ENCODE assay signal across 32 cellular contexts in genomic region chr11:79397252-79397651, GRCh38. TPM values are rescaled to one million over a fixed set of nuclear protein-coding genes. Genes with fewer than 3 reads are reported as not detected.
A peak's percentile ranks its signal among the peaks of the same experiment; 100 is the strongest.
DNase-seq lines count a peak whose midpoint lies in the region; ATAC-seq, FAIRE-seq and TF ChIP-seq lines count a peak whose summit lies in the region.
"Had no signal": no experiment of that assay in that cellular context is flagged by ENCODE, and none has a peak within 500 bp of the region (broad histone marks: within the 10 kb centered on the region; RNA-seq: fewer than 3 reads in every experiment).

No MANE protein-coding gene starts in this region.

- no peaks in the 10 kb centered on the region for H3K9me3 ChIP-seq in AG04450 (ENCODE audit: control insufficient read depth, insufficient read depth, low read length)
- no peaks in the 10 kb centered on the region for H3K9me3 ChIP-seq in SK-N-SH
- H3K9me3 ChIP-seq in HAP-1: no peaks in the 10 kb centered on the region
- no peaks in the 10 kb centered on the region for H3K9me3 ChIP-seq in SJCRH30 (replicated peaks)
- H3K9me3 ChIP-seq: BLaER1, MG63, stomach, thyroid gland, vagina had no signal

- no peak for ATAC-seq in HG03442 (IDR thresholded peaks at IDR 0.05; ENCODE audit: unreplicated experiment)
- ATAC-seq: natural killer cell, Right ventricle myocardium inferior had no signal

- POLR2A ChIA-PET in AG04450 (lab: Yijun Ruan, JAX) (no interaction called here), SK-N-SH (lab: Yijun Ruan, JAX) (no interaction called here)

- TF ChIP-seq EP300 in SK-N-SH (IDR thresholded peaks at IDR 0.05; ENCODE audit: borderline replicate concordance in 1 of 2, low read depth in 1 of 2, low read length in 1 of 2): no peak

- no peaks in the 10 kb centered on the region for H3K36me3 ChIP-seq in SK-N-SH (replicated peaks in 1 of 2; ENCODE audit: control insufficient read depth in 1 of 2, insufficient read depth in 2 of 2, low read length in 1 of 2)
- H3K36me3 ChIP-seq in HAP-1 (replicated peaks): no peaks in the 10 kb centered on the region
- H3K36me3 ChIP-seq in SJCRH30: no peaks in the 10 kb centered on the region
- H3K36me3 ChIP-seq: MG63, stomach, thyroid gland, vagina, WERI-Rb-1 had no signal

- no peak for TF ChIP-seq RAD21 in SK-N-SH (IDR thresholded peaks at IDR 0.05; ENCODE audit: low read length)

- TF ChIP-seq CTCF in AG04450 (IDR thresholded peaks at IDR 0.05; ENCODE audit: low read depth, low read length): no peak
- TF ChIP-seq CTCF in SK-N-SH (IDR thresholded peaks at IDR 0.05): no peak
- no peak for TF ChIP-seq CTCF in foreskin fibroblast (IDR thresholded peaks at IDR 0.05; ENCODE audit: low read depth, low read length)

- in situ Hi-C loops in HAP-1 (cut with MboI; ENCODE audit: low sequenced_read_pairs): no loop called here

- peaks cover 37% of the 10 kb centered on the region; the same call in 1 of the 2 replicates for H3K79me2 ChIP-seq in SK-N-SH (ENCODE audit: insufficient read depth)

- FAIRE-seq in H54 (lab: Jason Lieb, UNC): peak; percentile 82
- FAIRE-seq: GM18507 had no signal

- CTCF ChIA-PET in AG04450 (lab: Charles Lee): no interaction called here
- CTCF ChIA-PET in SK-N-SH (lab: Yijun Ruan, JAX): interaction anchor here (0.9 kb wide), 1 partner anchor 43 kb away, joined by 3 read pairs; no protein-coding TSS in a partner anchor

- no peaks in the 10 kb centered on the region for H3K27me3 ChIP-seq in AG04450 (ENCODE audit: control insufficient read depth, insufficient read depth, low read length)
- H3K27me3 ChIP-seq in SK-N-SH (ENCODE audit: insufficient read depth): no peaks in the 10 kb centered on the region
- no peaks in the 10 kb centered on the region for H3K27me3 ChIP-seq in HAP-1 (ENCODE audit: low read depth)
- H3K27me3 ChIP-seq in SJCRH30: no peaks in the 10 kb centered on the region
- H3K27me3 ChIP-seq: BLaER1, MG63, thyroid gland, vagina had no signal

- H3K4me2 ChIP-seq in SK-N-SH: peak overlapping the region; percentile 26; the same call in 1 of the 2 replicates
- H3K4me2 ChIP-seq: BLaER1 had no signal

- H3K27ac ChIP-seq in AG04450 (ENCODE audit: low read depth, low read length) (peak overlapping the region; percentile 11), SK-N-SH (ENCODE audit: low read depth in 2 of 2, low read length in 1 of 2) (peak overlapping the region in 1 of 2 experiments; percentile 62; a peak in 2 of 4 replicates), SJCRH30 (no peak overlapping the region)
- H3K27ac ChIP-seq: BLaER1, dorsolateral prefrontal cortex, skin epidermis, stomach, thyroid gland, vagina, WERI-Rb-1 had no signal

- TF ChIP-seq POLR2A in H54 (IDR thresholded peaks at IDR 0.05; ENCODE audit: low read depth, low read length): no peak

- H3K4me1 ChIP-seq in SK-N-SH (ENCODE audit: control insufficient read depth in 1 of 2, insufficient read depth in 2 of 2, low read depth in 1 of 2, low read length in 1 of 2) (peaks cover 8 to 34% of the 10 kb centered on the region in 2 experiments), HAP-1 (peaks cover 11% of the 10 kb centered on the region), SJCRH30 (no peaks in the 10 kb centered on the region)
- H3K4me1 ChIP-seq: stomach, vagina had no signal

- H2AFZ ChIP-seq in SK-N-SH (ENCODE audit: low read depth): no peak overlapping the region

- peaks cover 14% of the 10 kb centered on the region for H3F3A ChIP-seq in SK-N-SH (replicated peaks; ENCODE audit: insufficient read depth)

- DNase-seq in AG04450 (ENCODE audit: low read depth, low spot score) (no peak), H54 (ENCODE audit: insufficient read length, low spot score) (peak; percentile 50), SK-N-SH (no peak), foreskin fibroblast (peak; percentile 47 to 48), HAP-1 (ENCODE audit: low spot score in 2 of 2) (no peak), SJCRH30 (no peak), NCI-H345 treated with DMSO at 0.1 percent for 48 hours (lab: John Stamatoyannopoulos, UW; ENCODE audit: unreplicated experiment) (no peak)
- DNase-seq: activated CD4-positive, alpha-beta T cell treated with anti-CD3 and anti-CD28 coated beads for 48 hours; activated gamma-delta T cell; activated naive CD8-positive, alpha-beta T cell treated with anti-CD3 and anti-CD28 coated beads, Interleukin-2, amount 10 ng/mL, durations not matched to agents 7 days and 5 days; activated T-cell treated with anti-CD3 and anti-CD28 coated beads, Interleukin-2, amount 50 U/mL, for 1 hour; dorsolateral prefrontal cortex; islet precursor cell; MG63; midbrain; natural killer cell; NCI-H1417; NCI-H510A; occipital lobe; OCI-M1; stimulated activated CD4-positive, alpha-beta T cell treated with anti-CD3 and anti-CD28 coated beads, Interleukin-1b, Interleukin-23, amount 100 ng/mL, for 48 hours; stimulated activated CD8-positive, alpha-beta memory T cell treated with anti-CD3 and anti-CD28 coated beads, Interleukin-4, amount 100 ng/mL, for 48 hours; stomach; thyroid gland; WERI-Rb-1 had no signal

- WGBS in SK-N-SH (ENCODE audit: low lambda C conversion rate): 7% methylated on average over 1 of the region's 1 CpG

- no peaks in the 10 kb centered on the region for H3K9me2 ChIP-seq in SK-N-SH

- H3K9ac ChIP-seq in SK-N-SH: no peak overlapping the region; the same call in 1 of the 2 replicates
- H3K9ac ChIP-seq: BLaER1 had no signal

- H3K4me3 ChIP-seq in AG04450 (ENCODE audit: low read depth, low read length) (no peak overlapping the region), SK-N-SH (ENCODE audit: low read depth in 2 of 2, low read length in 1 of 2) (no peak overlapping the region), foreskin fibroblast (ENCODE audit: low read depth in 1 of 2, low read length in 2 of 2) (no peak overlapping the region), HAP-1 (no peak overlapping the region), SJCRH30 (no peak overlapping the region)
- H3K4me3 ChIP-seq: BLaER1, dorsolateral prefrontal cortex, MG63, skin epidermis, stomach, thyroid gland, vagina had no signal

- H4K20me1 ChIP-seq in SK-N-SH (ENCODE audit: insufficient read depth): no peaks in the 10 kb centered on the region

TF ChIP-seq in SK-N-SH, 30 proteins besides CTCF, POLR2A, EP300 and RAD21 (continues in another document):
- TF ChIP-seq RXRA (IDR thresholded peaks at IDR 0.05; ENCODE audit: borderline replicate concordance, low read depth) (no peak), RFX5 (IDR thresholded peaks at IDR 0.05; ENCODE audit: low read length) (no peak), PBX3 (IDR thresholded peaks at IDR 0.05) (peak; percentile 49; the same call in 1 of the 2 replicates), NFIC (IDR thresholded peaks at IDR 0.05; ENCODE audit: borderline replicate concordance) (0 out of 2 replicates have a peak, but pooled peaks have one; percentile 25), TEAD4 (IDR thresholded peaks at IDR 0.05; ENCODE audit: borderline replicate concordance, insufficient read depth) (0 out of 2 replicates have a peak, but pooled peaks have one; percentile 42), FOXJ3 (CRISPR knock-in tag; IDR thresholded peaks at IDR 0.05) (no peak), REST (IDR thresholded peaks at IDR 0.05; ENCODE audit: low read depth, low read length) (no peak), JUND (IDR thresholded peaks at IDR 0.05) (peak; percentile 43)
- TF ChIP-seq, protein P1, sequence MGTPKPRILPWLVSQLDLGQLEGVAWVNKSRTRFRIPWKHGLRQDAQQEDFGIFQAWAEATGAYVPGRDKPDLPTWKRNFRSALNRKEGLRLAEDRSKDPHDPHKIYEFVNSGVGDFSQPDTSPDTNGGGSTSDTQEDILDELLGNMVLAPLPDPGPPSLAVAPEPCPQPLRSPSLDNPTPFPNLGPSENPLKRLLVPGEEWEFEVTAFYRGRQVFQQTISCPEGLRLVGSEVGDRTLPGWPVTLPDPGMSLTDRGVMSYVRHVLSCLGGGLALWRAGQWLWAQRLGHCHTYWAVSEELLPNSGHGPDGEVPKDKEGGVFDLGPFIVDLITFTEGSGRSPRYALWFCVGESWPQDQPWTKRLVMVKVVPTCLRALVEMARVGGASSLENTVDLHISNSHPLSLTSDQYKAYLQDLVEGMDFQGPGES (IDR thresholded peaks at IDR 0.05; ENCODE audit: low read depth, low read length): no peak

RNA-seq across cellular contexts. Expression of gene TENM4, which starts 43.6 kb away (rescaled TPM):
- polyA plus RNA-seq in AG04450 (2011; rRNA removed) (5.5 and 8.4 TPM in 2 replicates), SK-N-SH (2012; rRNA removed) (6.0 and 16.7 TPM in 2 replicates)
- polyA minus RNA-seq in AG04450 (2011; rRNA and poly(A)+ RNA removed): 19.6 and 27.3 TPM in 2 replicates
- polyA plus RNA-seq in SK-N-SH (2012; cell fraction: cytosol; rRNA removed): 6.6 and 14.2 TPM in 2 replicates
- 16.8 and 18.6 TPM in 2 replicates for polyA plus RNA-seq in SK-N-SH (2012; cell fraction: nucleus; rRNA removed)
- 0.53 and 0.58 TPM in 2 replicates for total RNA-seq in SJCRH30 (2014; rRNA removed; shearing (Covaris generic))
- total RNA-seq: activated CD8-positive, alpha-beta memory T cell treated with anti-CD3 and anti-CD28 coated beads for 36 hours; activated naive CD8-positive, alpha-beta T cell treated with anti-CD3 and anti-CD28 coated beads, Interleukin-2, amount 10 ng/mL, durations not matched to agents 7 days and 5 days had no signal

Comparison
In these comparisons a context has a peak if more than half of its experiments do, and no peak if none do; other contexts are left out.
1. DNase-seq: peak in H54 (single experiment) and foreskin fibroblast (2 of 2); none in AG04450 (single experiment), SK-N-SH (single experiment), HAP-1 (0 of 2), SJCRH30 (0 of 2) and NCI-H345 treated with DMSO at 0.1 percent for 48 hours (single experiment).